In genomic region chr14:35766036-35766699, GRCh38 we compare ENCODE assay signal across 20 cellular contexts. TPM values are rescaled to one million over a fixed set of nuclear protein-coding genes. Genes with fewer than 3 reads are reported as not detected.
DNase-seq lines count a peak whose midpoint lies in the region; ATAC-seq lines count a peak whose summit lies in the region.
"Had no signal": no experiment of that assay in that cellular context is flagged by ENCODE, and none has a peak within 500 bp of the region (broad histone marks: within the 10 kb centered on the region; RNA-seq: fewer than 3 reads in every experiment).

No MANE protein-coding gene starts in this region.

- H3K27ac ChIP-seq in KOPT-K1 (ENCODE audit: low read depth, low read length, poor library complexity, severe bottlenecking), result peak overlapping the region; percentile 41
- H3K27ac ChIP-seq: A549, BLaER1, KMS-11 had no signal

- POLR2A ChIA-PET in activated CD8-positive, alpha-beta T cell treated with anti-CD3 and anti-CD28 coated beads, Interleukin-2, amount 10 ng/mL, durations not matched to agents 7 days and 5 days (lab: Charles Lee), result interaction anchor here (1.4 kb wide), 1 partner anchor 15 kb away, joined by 5 read pairs; no protein-coding TSS in a partner anchor
- POLR2A ChIA-PET in naive thymus-derived CD8-positive, alpha-beta T cell (lab: Charles Lee), result no interaction called here

- intact Hi-C loops in activated naive CD4-positive, alpha-beta T cell treated with anti-CD3 and anti-CD28 coated beads for 36 hours (cut with micrococcal nuclease), result loop anchor here (1.0 kb wide), 1 partner anchor 20 kb away; no protein-coding TSS in a partner anchor

- DNase-seq in activated naive CD4-positive, alpha-beta T cell treated with anti-CD3 and anti-CD28 coated beads, Interleukin-2, amount 10 ng/mL, durations not matched to agents 7 days and 5 days, result no peak
- DNase-seq in activated naive CD4-positive, alpha-beta T cell treated with anti-CD3 and anti-CD28 coated beads for 36 hours, result no peak
- no peak for DNase-seq in activated CD8-positive, alpha-beta T cell treated with anti-CD3 and anti-CD28 coated beads, Interleukin-2, amount 10 ng/mL, durations not matched to agents 7 days and 5 days
- peak in 1 of 10 donors; percentile 1 for DNase-seq in naive thymus-derived CD8-positive, alpha-beta T cell
- no peak for DNase-seq in NCI-H1694 treated with DMSO at 0.1 percent for 48 hours (lab: John Stamatoyannopoulos, UW)
- DNase-seq: DMS53, GOT3, NCI-H1092 treated with DMSO at 0.1 percent for 48 hours, NCI-H146, NCI-H2081, NCI-H2171 treated with DMSO at 0.1 percent for 48 hours, NCI-H446 treated with DMSO at 0.1 percent for 48 hours, NCI-H69 had no signal

- no peaks in the 10 kb centered on the region for H3K27me3 Mint-ChIP-seq in activated naive CD4-positive, alpha-beta T cell treated with anti-CD3 and anti-CD28 coated beads, Interleukin-2, amount 10 ng/mL, durations not matched to agents 7 days and 5 days
- H3K27me3 Mint-ChIP-seq in activated naive CD4-positive, alpha-beta T cell treated with anti-CD3 and anti-CD28 coated beads for 36 hours (ENCODE audit: low read depth), result no peaks in the 10 kb centered on the region
- no peaks in the 10 kb centered on the region for H3K27me3 Mint-ChIP-seq in activated CD8-positive, alpha-beta T cell treated with anti-CD3 and anti-CD28 coated beads, Interleukin-2, amount 10 ng/mL, durations not matched to agents 7 days and 5 days (ENCODE audit: low read depth)
- no peaks in the 10 kb centered on the region for H3K27me3 Mint-ChIP-seq in naive thymus-derived CD8-positive, alpha-beta T cell

- H3K9me3 Mint-ChIP-seq in activated naive CD4-positive, alpha-beta T cell treated with anti-CD3 and anti-CD28 coated beads, Interleukin-2, amount 10 ng/mL, durations not matched to agents 7 days and 5 days, result no peaks in the 10 kb centered on the region
- no peaks in the 10 kb centered on the region for H3K9me3 Mint-ChIP-seq in activated naive CD4-positive, alpha-beta T cell treated with anti-CD3 and anti-CD28 coated beads for 36 hours
- no peaks in the 10 kb centered on the region for H3K9me3 Mint-ChIP-seq in activated CD8-positive, alpha-beta T cell treated with anti-CD3 and anti-CD28 coated beads, Interleukin-2, amount 10 ng/mL, durations not matched to agents 7 days and 5 days (ENCODE audit: insufficient read depth)
- no peaks in the 10 kb centered on the region for H3K9me3 Mint-ChIP-seq in naive thymus-derived CD8-positive, alpha-beta T cell
- H3K9me3 Mint-ChIP-seq: CD8-positive, alpha-beta T cell had no signal

- no peaks in the 10 kb centered on the region for H3K9me3 ChIP-seq in KOPT-K1 (ENCODE audit: insufficient read depth, low read length, poor library complexity, severe bottlenecking)
- H3K9me3 ChIP-seq: A549, BLaER1 had no signal

- no peak overlapping the region for H3K4me3 Mint-ChIP-seq in activated naive CD4-positive, alpha-beta T cell treated with anti-CD3 and anti-CD28 coated beads, Interleukin-2, amount 10 ng/mL, durations not matched to agents 7 days and 5 days
- H3K4me3 Mint-ChIP-seq in activated naive CD4-positive, alpha-beta T cell treated with anti-CD3 and anti-CD28 coated beads for 36 hours, result no peak overlapping the region
- H3K4me3 Mint-ChIP-seq in activated CD8-positive, alpha-beta T cell treated with anti-CD3 and anti-CD28 coated beads, Interleukin-2, amount 10 ng/mL, durations not matched to agents 7 days and 5 days, result peak overlapping the region; percentile 32
- H3K4me3 Mint-ChIP-seq in naive thymus-derived CD8-positive, alpha-beta T cell, result peak overlapping the region in 7 of 10 donors; percentile 15 to 60 (median 36)
- H3K4me3 Mint-ChIP-seq: CD8-positive, alpha-beta T cell had no signal

- CTCF ChIA-PET in activated naive CD4-positive, alpha-beta T cell treated with anti-CD3 and anti-CD28 coated beads, Interleukin-2, amount 10 ng/mL, durations not matched to agents 7 days and 5 days (lab: Charles Lee), result no interaction called here
- CTCF ChIA-PET in activated naive CD4-positive, alpha-beta T cell treated with anti-CD3 and anti-CD28 coated beads for 36 hours (lab: Charles Lee), result no interaction called here
- CTCF ChIA-PET in activated CD8-positive, alpha-beta T cell treated with anti-CD3 and anti-CD28 coated beads, Interleukin-2, amount 10 ng/mL, durations not matched to agents 7 days and 5 days (lab: Charles Lee), result interaction anchor here (0.8 kb wide), 1 partner anchor 9 kb away, joined by 3 read pairs; no protein-coding TSS in a partner anchor

- peak overlapping the region; percentile 82 for H3K27ac Mint-ChIP-seq in activated naive CD4-positive, alpha-beta T cell treated with anti-CD3 and anti-CD28 coated beads, Interleukin-2, amount 10 ng/mL, durations not matched to agents 7 days and 5 days
- no peak overlapping the region for H3K27ac Mint-ChIP-seq in activated naive CD4-positive, alpha-beta T cell treated with anti-CD3 and anti-CD28 coated beads for 36 hours
- peak overlapping the region; percentile 12 for H3K27ac Mint-ChIP-seq in activated CD8-positive, alpha-beta T cell treated with anti-CD3 and anti-CD28 coated beads, Interleukin-2, amount 10 ng/mL, durations not matched to agents 7 days and 5 days
- peak overlapping the region in 6 of 10 donors; percentile 38 to 80 (median 60) for H3K27ac Mint-ChIP-seq in naive thymus-derived CD8-positive, alpha-beta T cell
- H3K27ac Mint-ChIP-seq: CD8-positive, alpha-beta T cell had no signal

- peaks cover 28% of the 10 kb centered on the region for H3K4me1 Mint-ChIP-seq in activated naive CD4-positive, alpha-beta T cell treated with anti-CD3 and anti-CD28 coated beads, Interleukin-2, amount 10 ng/mL, durations not matched to agents 7 days and 5 days
- H3K4me1 Mint-ChIP-seq in activated naive CD4-positive, alpha-beta T cell treated with anti-CD3 and anti-CD28 coated beads for 36 hours (ENCODE audit: low read depth), result peaks cover 13% of the 10 kb centered on the region
- peaks cover 14% of the 10 kb centered on the region for H3K4me1 Mint-ChIP-seq in activated CD8-positive, alpha-beta T cell treated with anti-CD3 and anti-CD28 coated beads, Interleukin-2, amount 10 ng/mL, durations not matched to agents 7 days and 5 days (ENCODE audit: low read depth)
- peaks cover 5 to 27% (median 18%) of the 10 kb centered on the region in 4 donors for H3K4me1 Mint-ChIP-seq in naive thymus-derived CD8-positive, alpha-beta T cell

- H3K36me3 ChIP-seq in KOPT-K1 (ENCODE audit: insufficient read depth, low read length), result no peaks in the 10 kb centered on the region
- H3K36me3 ChIP-seq: BLaER1 had no signal

- peaks cover 19% of the 10 kb centered on the region for H3K36me3 Mint-ChIP-seq in activated naive CD4-positive, alpha-beta T cell treated with anti-CD3 and anti-CD28 coated beads, Interleukin-2, amount 10 ng/mL, durations not matched to agents 7 days and 5 days
- peaks cover 8% of the 10 kb centered on the region for H3K36me3 Mint-ChIP-seq in activated naive CD4-positive, alpha-beta T cell treated with anti-CD3 and anti-CD28 coated beads for 36 hours (ENCODE audit: low read depth)
- H3K36me3 Mint-ChIP-seq in activated CD8-positive, alpha-beta T cell treated with anti-CD3 and anti-CD28 coated beads, Interleukin-2, amount 10 ng/mL, durations not matched to agents 7 days and 5 days (ENCODE audit: low read depth), result peaks cover 9% of the 10 kb centered on the region
- peaks cover 0 to 25% (median 17%) of the 10 kb centered on the region in 3 donors for H3K36me3 Mint-ChIP-seq in naive thymus-derived CD8-positive, alpha-beta T cell

- ATAC-seq in activated CD8-positive, alpha-beta T cell treated with anti-CD3 and anti-CD28 coated beads, Interleukin-2, amount 10 ng/mL, durations not matched to agents 7 days and 5 days, result peak; percentile 39
- no peak for ATAC-seq in naive thymus-derived CD8-positive, alpha-beta T cell
- ATAC-seq in HG03159 (IDR thresholded peaks at IDR 0.05; ENCODE audit: unreplicated experiment), result no peak
- ATAC-seq: A549, Right ventricle myocardium inferior had no signal

RNA-seq across cellular contexts. Expression of gene RALGAPA1, which starts 42.9 kb away (rescaled TPM):
- total RNA-seq in activated naive CD4-positive, alpha-beta T cell treated with anti-CD3 and anti-CD28 coated beads for 36 hours, result 10 to 100 TPM; 18.6 to 21.0 TPM
- 10 to 100 TPM; 29.5 to 31.7 TPM for total RNA-seq in activated CD8-positive, alpha-beta T cell treated with anti-CD3 and anti-CD28 coated beads, Interleukin-2, amount 10 ng/mL, durations not matched to agents 7 days and 5 days
- total RNA-seq in naive thymus-derived CD8-positive, alpha-beta T cell, result 10 to 100 TPM; 74.0 to 74.2 TPM
- 10 to 100 TPM; 15.3 to 25.9 (median 17.2) TPM for polyA plus RNA-seq in naive thymus-derived CD8-positive, alpha-beta T cell

RNA-seq across cellular contexts. Expression of gene BRMS1L, which starts 60.0 kb away (rescaled TPM):
- total RNA-seq in activated naive CD4-positive, alpha-beta T cell treated with anti-CD3 and anti-CD28 coated beads for 36 hours, result 1 to 10 TPM; 4.4 to 5.3 TPM
- total RNA-seq in activated CD8-positive, alpha-beta T cell treated with anti-CD3 and anti-CD28 coated beads, Interleukin-2, amount 10 ng/mL, durations not matched to agents 7 days and 5 days, result 1 to 10 TPM; 5.1 to 5.5 TPM
- total RNA-seq in naive thymus-derived CD8-positive, alpha-beta T cell, result 1 to 10 TPM; 6.2 to 6.9 TPM
- polyA plus RNA-seq in naive thymus-derived CD8-positive, alpha-beta T cell, result 1 to 10 TPM; 1.8 to 3.6 (median 2.7) TPM

Comparison
In these comparisons a context has a peak if more than half of its experiments do, and no peak if none do; other contexts are left out.
1. H3K4me3 Mint-ChIP-seq: peak in activated CD8-positive, alpha-beta T cell treated with anti-CD3 and anti-CD28 coated beads, Interleukin-2, amount 10 ng/mL, durations not matched to agents 7 days and 5 days (single experiment) and naive thymus-derived CD8-positive, alpha-beta T cell (7 of 10); none in activated naive CD4-positive, alpha-beta T cell treated with anti-CD3 and anti-CD28 coated beads, Interleukin-2, amount 10 ng/mL, durations not matched to agents 7 days and 5 days (single experiment) and activated naive CD4-positive, alpha-beta T cell treated with anti-CD3 and anti-CD28 coated beads for 36 hours (single experiment).